16 cellular contexts compared by ENCODE assay signal in the genomic region with DNA sequence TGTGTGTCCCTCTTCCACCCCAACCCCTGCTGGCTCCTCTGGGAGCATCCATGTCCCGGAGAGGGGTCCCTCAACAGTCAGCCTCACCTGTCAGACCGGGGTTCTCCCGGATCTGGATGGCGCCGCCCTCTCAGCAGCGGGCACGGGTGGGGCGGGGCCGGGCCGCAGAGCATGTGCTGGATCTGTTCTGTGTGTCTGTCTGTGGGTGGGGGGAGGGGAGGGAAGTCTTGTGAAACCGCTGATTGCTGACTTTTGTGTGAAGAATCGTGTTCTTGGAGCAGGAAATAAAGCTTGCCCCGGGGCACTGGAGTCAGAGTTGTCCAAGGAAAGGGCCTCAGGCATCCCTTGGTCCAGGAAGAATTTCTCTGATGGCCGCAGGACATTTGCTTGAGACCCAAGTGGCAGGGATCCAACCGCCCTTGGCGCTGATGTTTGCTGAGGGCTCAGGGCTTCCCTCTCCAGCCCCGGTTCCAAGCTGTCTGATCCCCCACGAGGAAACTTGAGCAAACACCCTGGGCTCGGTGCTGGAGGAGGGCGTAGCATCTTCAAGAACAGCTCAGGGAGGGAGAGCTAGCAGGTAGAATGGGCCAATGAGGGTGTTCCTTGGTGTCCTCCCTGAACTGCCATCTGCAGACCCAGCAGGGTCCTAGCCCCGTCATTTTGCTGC. TPM values are rescaled to one million over a fixed set of nuclear protein-coding genes. Genes with fewer than 3 reads are reported as not detected.
"Had no signal": no experiment of that assay in that cellular context is flagged by ENCODE, and none has a peak within 500 bp of the region (broad histone marks: within the 10 kb centered on the region; RNA-seq: fewer than 3 reads in every experiment).

No MANE protein-coding gene starts in this region.

- H3K9me3 ChIP-seq: pancreas had no signal

- FAIRE-seq: bronchial epithelial cell, frontal cortex, pancreas, urothelium cell line had no signal

- H3K4me3 ChIP-seq: hepatocyte, pancreas had no signal

- H3K36me3 ChIP-seq: pancreas had no signal

- H3K79me2 ChIP-seq: hepatocyte had no signal

- ATAC-seq: activated naive CD4-positive, alpha-beta T cell treated with anti-CD3 and anti-CD28 coated beads, Interleukin-2, amount 50 U/mL, for 72 hours; activated T-cell treated with anti-CD3 and anti-CD28 coated beads, Interleukin-2, amount 50 U/mL, for 4 hours; pancreas; stimulated activated naive CD8-positive, alpha-beta T cell treated with anti-CD3 and anti-CD28 coated beads, Interleukin-15, Interleukin-2, amounts not matched to agents 100 U/mL and 50 U/mL, for 24 hours had no signal

- H2AFZ ChIP-seq: hepatocyte had no signal

- H3K4me2 ChIP-seq: hepatocyte had no signal

- H3K27ac ChIP-seq: hepatocyte, pancreas had no signal

- DNase-seq: activated CD4-positive, alpha-beta memory T cell treated with anti-CD3 and anti-CD28 coated beads for 36 hours; activated CD4-positive, alpha-beta T cell treated with anti-CD3 and anti-CD28 coated beads for 1 hour; activated effector memory CD4-positive, alpha-beta T cell treated with anti-CD3 and anti-CD28 coated beads, Interleukin-2, amount 50 U/mL, for 16 hours; activated T-cell treated with anti-CD3 and anti-CD28 coated beads, Interleukin-2, amount 50 U/mL, for 4 hours; kidney glomerular epithelial cell; mesendoderm; pancreas; stimulated activated CD4-positive, alpha-beta T cell treated with anti-CD3 and anti-CD28 coated beads, Interleukin-4, amount 100 ng/mL, for 1 hour; stimulated activated CD8-positive, alpha-beta memory T cell treated with anti-CD3 and anti-CD28 coated beads, Interleukin-4, amount 100 ng/mL, for 48 hours; stimulated activated naive CD8-positive, alpha-beta T cell treated with anti-CD3 and anti-CD28 coated beads, Interleukin-15, Interleukin-2, amounts not matched to agents 100 U/mL and 50 U/mL, for 24 hours; T-helper 9 cell had no signal

- H3K27me3 ChIP-seq: pancreas had no signal

RNA-seq across cellular contexts. Expression of gene NXPH3, which starts 4.5 kb away (rescaled TPM):
- total RNA-seq: bronchial epithelial cell had no signal
